1 cellular context compared by ENCODE assay signal in genomic region chr17:62821213-62822079, GRCh38.
TF ChIP-seq lines count a peak whose summit lies in the region.

No MANE protein-coding gene starts in this region.

TF ChIP-seq in endothelial cell of umbilical vein, 7 proteins besides CTCF, POLR2A, EP300 and RAD21 (continued from another document):
- TF ChIP-seq MAX (IDR thresholded peaks at IDR 0.05; ENCODE audit: insufficient read depth, insufficient read length) = no peak
- no peak for TF ChIP-seq FOS (IDR thresholded peaks at IDR 0.05; ENCODE audit: borderline replicate concordance, insufficient read depth, low read length)
- TF ChIP-seq POLR2AphosphoS5 (IDR thresholded peaks at IDR 0.05; ENCODE audit: insufficient read depth, low read depth, low read length) = no peak
